ENCODE assay signal across 14 cellular contexts in genomic region chr4:101187837-101188236, GRCh38.
DNase-seq lines count a peak whose midpoint lies in the region; ATAC-seq, FAIRE-seq and TF ChIP-seq lines count a peak whose summit lies in the region.
"Had no signal": no experiment of that assay in that cellular context is flagged by ENCODE, and none has a peak within 500 bp of the region (broad histone marks: within the 10 kb centered on the region; RNA-seq: fewer than 3 reads in every experiment).

No MANE protein-coding gene starts in this region.

- peak; percentile 72 for FAIRE-seq in colon (lab: Jason Lieb, UNC)

- no peak overlapping the region for H2BK5ac ChIP-seq in neuronal stem cell (ENCODE audit: low read length)

- H3K4me3 ChIP-seq in gastrocnemius medialis (no peak overlapping the region), neuronal stem cell (ENCODE audit: low read length in 2 of 2) (no peak overlapping the region)

- no peak overlapping the region for H3K18ac ChIP-seq in neuronal stem cell (ENCODE audit: low read length)

- H4K91ac ChIP-seq in neuronal stem cell (ENCODE audit: low read depth, low read length, poor library complexity) = no peak overlapping the region

- CTCF ChIA-PET in activated naive CD4-positive, alpha-beta T cell treated with anti-CD3 and anti-CD28 coated beads, Interleukin-2, amount 10 ng/mL, durations not matched to agents 7 days and 5 days (lab: Charles Lee) = interaction anchor here (0.8 to 1.0 kb wide), 2 partner anchors 161 to 409 kb away, joined by 3 read pairs; no protein-coding TSS in a partner anchor

- H3K23ac ChIP-seq in neuronal stem cell (ENCODE audit: low read depth, low read length, poor library complexity) = no peak overlapping the region

- peaks cover 11% of the 10 kb centered on the region for H3K4me1 Mint-ChIP-seq in activated naive CD4-positive, alpha-beta T cell treated with anti-CD3 and anti-CD28 coated beads, Interleukin-2, amount 10 ng/mL, durations not matched to agents 7 days and 5 days

- H3K9me3 ChIP-seq in gastrocnemius medialis (no peaks in the 10 kb centered on the region), neuronal stem cell (replicated peaks in 1 of 2; ENCODE audit: control insufficient read depth in 2 of 2, insufficient read depth in 1 of 2, low read depth in 1 of 2, low read length in 2 of 2) (peaks cover 0 to 2% of the 10 kb centered on the region in 2 donors)

- no peak overlapping the region for H2BK120ac ChIP-seq in neuronal stem cell (ENCODE audit: low read depth, low read length)

- TF ChIP-seq CTCF in gastrocnemius medialis (IDR thresholded peaks at IDR 0.05 in 4 of 5, conservative IDR thresholded peaks at IDR 0.05 in 1 of 5) = peak in 4 of 5 experiments; percentile 22 to 41 (median 39)

- TF ChIP-seq POLR2A in gastrocnemius medialis (IDR thresholded peaks at IDR 0.05) = no peak

- in situ Hi-C loops in gastrocnemius medialis (cut with MboI; ENCODE audit: low sequenced_read_pairs in 4 of 4) = loop anchor here in 1 of 4 donors (25.0 kb wide), 2 partner anchors 149 to 776 kb away; partner anchors contain the start of gene PPP3CA

- no peaks in the 10 kb centered on the region for H3K9me3 Mint-ChIP-seq in activated naive CD4-positive, alpha-beta T cell treated with anti-CD3 and anti-CD28 coated beads, Interleukin-2, amount 10 ng/mL, durations not matched to agents 7 days and 5 days

- H3K4me2 ChIP-seq in neuronal stem cell (ENCODE audit: insufficient read depth, low read length, poor library complexity, severe bottlenecking) = no peak overlapping the region

- no peak overlapping the region for H3K4me3 Mint-ChIP-seq in activated naive CD4-positive, alpha-beta T cell treated with anti-CD3 and anti-CD28 coated beads, Interleukin-2, amount 10 ng/mL, durations not matched to agents 7 days and 5 days
- H3K4me3 Mint-ChIP-seq: WTC11 had no signal

- no peaks in the 10 kb centered on the region for H3K27me3 Mint-ChIP-seq in activated naive CD4-positive, alpha-beta T cell treated with anti-CD3 and anti-CD28 coated beads, Interleukin-2, amount 10 ng/mL, durations not matched to agents 7 days and 5 days

- H3K27me3 ChIP-seq in gastrocnemius medialis (no peaks in the 10 kb centered on the region), neuronal stem cell (ENCODE audit: control insufficient read depth in 3 of 3, insufficient read depth in 3 of 3, low read depth in 1 of 3, low read length in 3 of 3) (no peaks in the 10 kb centered on the region)

- H3K9ac ChIP-seq in neuronal stem cell (ENCODE audit: low read depth, low read length, poor library complexity) = no peak overlapping the region

- ATAC-seq in gastrocnemius medialis (no peak), GM18520 (IDR thresholded peaks at IDR 0.05; ENCODE audit: unreplicated experiment) (no peak)
- ATAC-seq: WTC11 had no signal

- no peak overlapping the region for H2AK5ac ChIP-seq in neuronal stem cell (ENCODE audit: low read depth, low read length)

- H4K8ac ChIP-seq in neuronal stem cell (ENCODE audit: low read depth, low read length) = no peak overlapping the region

- DNase-seq in NCI-H146 (lab: John Stamatoyannopoulos, UW) (peak; percentile 3), NCI-H146 treated with DMSO at 0.1 percent for 48 hours (lab: John Stamatoyannopoulos, UW; ENCODE audit: unreplicated experiment) (no peak), NCI-H526 (lab: John Stamatoyannopoulos, UW) (peak; percentile 13 to 22), gastrocnemius medialis (no peak), neuronal stem cell (ENCODE audit: low spot score) (no peak)
- DNase-seq in activated naive CD4-positive, alpha-beta T cell treated with anti-CD3 and anti-CD28 coated beads, Interleukin-2, amount 10 ng/mL, durations not matched to agents 7 days and 5 days = no peak
- DNase-seq: activated effector memory CD4-positive, alpha-beta T cell treated with Interleukin-2 at 50 U/mL for 16 hours; cortex of kidney; hypothalamus; MM.1S; stimulated activated naive CD4-positive, alpha-beta T cell treated with Interleukin-2 at 50 U/mL for 16 hours had no signal

- H2BK12ac ChIP-seq in neuronal stem cell (ENCODE audit: low read length) = no peak overlapping the region

- H2BK15ac ChIP-seq in neuronal stem cell (ENCODE audit: low read length) = no peak overlapping the region

- no peak overlapping the region for H3K4ac ChIP-seq in neuronal stem cell (ENCODE audit: low read length)

- no CpG with 5 or more reads among the region's 5 CpGs for WGBS in neuronal stem cell (ENCODE audit: extremely low coverage in 2 of 2, insufficient read length in 2 of 2, insufficient replicate concordance in 1 of 2), 2 donors

- H3K4me1 ChIP-seq in gastrocnemius medialis (peaks cover 53% of the 10 kb centered on the region in 2 donors), neuronal stem cell (ENCODE audit: control insufficient read depth in 2 of 2, insufficient read depth in 1 of 2, low read depth in 1 of 2, low read length in 2 of 2) (peaks cover 5 to 11% of the 10 kb centered on the region in 2 donors)

- H3K79me1 ChIP-seq in neuronal stem cell (ENCODE audit: low read depth, low read length) = no peaks in the 10 kb centered on the region

- intact Hi-C loops in gastrocnemius medialis (cut with DNase I; ENCODE audit: low total_unique reads) = no loop called here

- H3K14ac ChIP-seq in neuronal stem cell (ENCODE audit: low read length) = no peak overlapping the region

- H3K27ac Mint-ChIP-seq in activated naive CD4-positive, alpha-beta T cell treated with anti-CD3 and anti-CD28 coated beads, Interleukin-2, amount 10 ng/mL, durations not matched to agents 7 days and 5 days = no peak overlapping the region
- H3K27ac Mint-ChIP-seq: WTC11 had no signal

- H3K27ac ChIP-seq in gastrocnemius medialis (no peak overlapping the region), neuronal stem cell (replicated peaks; ENCODE audit: low read length) (no peak overlapping the region)

- peaks cover 7% of the 10 kb centered on the region for H3K36me3 Mint-ChIP-seq in activated naive CD4-positive, alpha-beta T cell treated with anti-CD3 and anti-CD28 coated beads, Interleukin-2, amount 10 ng/mL, durations not matched to agents 7 days and 5 days

- H3K36me3 ChIP-seq in gastrocnemius medialis (no peaks in the 10 kb centered on the region), neuronal stem cell (replicated peaks in 1 of 2; ENCODE audit: control insufficient read depth in 2 of 2, insufficient read depth in 2 of 2, low read length in 2 of 2) (peaks cover 0 to 2% of the 10 kb centered on the region in 2 donors)

- no peak overlapping the region for H2AFZ ChIP-seq in neuronal stem cell (ENCODE audit: low read length)

Comparison
In these comparisons a context has a peak if more than half of its experiments do, and no peak if none do; other contexts are left out.
1. DNase-seq: peak in NCI-H146 (single experiment) and NCI-H526 (2 of 2); none in NCI-H146 treated with DMSO at 0.1 percent for 48 hours (single experiment), gastrocnemius medialis (0 of 2), activated naive CD4-positive, alpha-beta T cell treated with anti-CD3 and anti-CD28 coated beads, Interleukin-2, amount 10 ng/mL, durations not matched to agents 7 days and 5 days (single experiment) and neuronal stem cell (single experiment).